ENCODE assay signal across 1 cellular context in the genomic region with DNA sequence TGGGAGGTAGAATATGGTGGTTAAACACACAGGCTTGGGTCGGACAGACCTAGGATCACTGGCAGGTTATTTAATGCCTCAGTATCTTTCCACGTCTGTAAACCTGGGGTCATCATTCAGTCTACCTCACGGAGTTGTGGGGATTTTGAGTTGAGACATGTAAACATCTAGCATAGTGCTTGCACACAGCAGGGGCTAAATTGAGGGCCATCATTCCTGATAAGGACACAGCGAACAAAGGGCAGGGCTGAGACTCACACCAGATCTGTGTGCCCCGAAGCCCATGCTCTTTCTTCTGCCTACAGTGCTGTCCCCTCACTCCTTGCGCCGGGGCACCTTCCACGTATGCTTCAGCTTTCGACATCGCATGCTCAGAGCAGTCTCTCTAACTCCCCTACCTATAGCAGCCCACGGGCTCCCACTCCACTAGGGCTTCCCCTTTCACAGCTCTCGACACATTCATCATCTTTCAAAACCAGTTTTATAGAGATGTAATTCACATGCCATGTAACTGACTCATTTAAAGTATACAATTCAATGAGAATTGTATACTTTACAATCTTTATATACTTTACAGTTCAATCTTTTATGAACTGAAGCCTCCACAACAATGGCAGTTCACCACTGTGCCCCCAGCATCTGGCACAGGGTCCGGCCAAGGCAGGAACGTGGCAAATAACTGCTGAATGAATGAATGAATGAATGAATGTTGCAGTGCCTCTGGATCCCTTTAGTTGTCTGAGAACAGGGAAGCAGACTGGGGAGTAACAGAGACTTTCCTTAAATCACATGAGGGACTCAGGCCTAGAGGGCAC.
TF ChIP-seq lines count a peak whose summit lies in the region.

No MANE protein-coding gene starts in this region.

TF ChIP-seq in IMR-90, 13 proteins besides CTCF, POLR2A, EP300 and RAD21:
- TF ChIP-seq RCOR1 (IDR thresholded peaks at IDR 0.05; ENCODE audit: insufficient replicate concordance, low read length) = no peak
- TF ChIP-seq, protein P1, sequence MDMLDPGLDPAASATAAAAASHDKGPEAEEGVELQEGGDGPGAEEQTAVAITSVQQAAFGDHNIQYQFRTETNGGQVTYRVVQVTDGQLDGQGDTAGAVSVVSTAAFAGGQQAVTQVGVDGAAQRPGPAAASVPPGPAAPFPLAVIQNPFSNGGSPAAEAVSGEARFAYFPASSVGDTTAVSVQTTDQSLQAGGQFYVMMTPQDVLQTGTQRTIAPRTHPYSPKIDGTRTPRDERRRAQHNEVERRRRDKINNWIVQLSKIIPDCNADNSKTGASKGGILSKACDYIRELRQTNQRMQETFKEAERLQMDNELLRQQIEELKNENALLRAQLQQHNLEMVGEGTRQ (IDR thresholded peaks at IDR 0.05; ENCODE audit: low read depth, low read length) = no peak
- TF ChIP-seq RFX5 (IDR thresholded peaks at IDR 0.05; ENCODE audit: low read depth, low read length) = no peak
- TF ChIP-seq CEBPB (IDR thresholded peaks at IDR 0.05; ENCODE audit: low read depth, low read length) = no peak
- no peak for TF ChIP-seq BHLHE40 (IDR thresholded peaks at IDR 0.05; ENCODE audit: low read depth, low read length)
- TF ChIP-seq FOS (IDR thresholded peaks at IDR 0.05; ENCODE audit: low read depth, low read length) = no peak
- no peak for TF ChIP-seq MAZ (IDR thresholded peaks at IDR 0.05; ENCODE audit: borderline replicate concordance, low read depth, low read length)
- TF ChIP-seq CHD1 (IDR thresholded peaks at IDR 0.05; ENCODE audit: low read depth, low read length) = no peak
- TF ChIP-seq MXI1 (IDR thresholded peaks at IDR 0.05; ENCODE audit: borderline replicate concordance, low read depth, low read length) = no peak
- TF ChIP-seq, protein P2, sequence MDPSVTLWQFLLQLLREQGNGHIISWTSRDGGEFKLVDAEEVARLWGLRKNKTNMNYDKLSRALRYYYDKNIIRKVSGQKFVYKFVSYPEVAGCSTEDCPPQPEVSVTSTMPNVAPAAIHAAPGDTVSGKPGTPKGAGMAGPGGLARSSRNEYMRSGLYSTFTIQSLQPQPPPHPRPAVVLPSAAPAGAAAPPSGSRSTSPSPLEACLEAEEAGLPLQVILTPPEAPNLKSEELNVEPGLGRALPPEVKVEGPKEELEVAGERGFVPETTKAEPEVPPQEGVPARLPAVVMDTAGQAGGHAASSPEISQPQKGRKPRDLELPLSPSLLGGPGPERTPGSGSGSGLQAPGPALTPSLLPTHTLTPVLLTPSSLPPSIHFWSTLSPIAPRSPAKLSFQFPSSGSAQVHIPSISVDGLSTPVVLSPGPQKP (IDR thresholded peaks at IDR 0.05; ENCODE audit: borderline replicate concordance, low read depth, low read length) = no peak
- TF ChIP-seq NFE2L2 (IDR thresholded peaks at IDR 0.05; ENCODE audit: low read depth, low read length) = no peak
